In the genomic region with DNA sequence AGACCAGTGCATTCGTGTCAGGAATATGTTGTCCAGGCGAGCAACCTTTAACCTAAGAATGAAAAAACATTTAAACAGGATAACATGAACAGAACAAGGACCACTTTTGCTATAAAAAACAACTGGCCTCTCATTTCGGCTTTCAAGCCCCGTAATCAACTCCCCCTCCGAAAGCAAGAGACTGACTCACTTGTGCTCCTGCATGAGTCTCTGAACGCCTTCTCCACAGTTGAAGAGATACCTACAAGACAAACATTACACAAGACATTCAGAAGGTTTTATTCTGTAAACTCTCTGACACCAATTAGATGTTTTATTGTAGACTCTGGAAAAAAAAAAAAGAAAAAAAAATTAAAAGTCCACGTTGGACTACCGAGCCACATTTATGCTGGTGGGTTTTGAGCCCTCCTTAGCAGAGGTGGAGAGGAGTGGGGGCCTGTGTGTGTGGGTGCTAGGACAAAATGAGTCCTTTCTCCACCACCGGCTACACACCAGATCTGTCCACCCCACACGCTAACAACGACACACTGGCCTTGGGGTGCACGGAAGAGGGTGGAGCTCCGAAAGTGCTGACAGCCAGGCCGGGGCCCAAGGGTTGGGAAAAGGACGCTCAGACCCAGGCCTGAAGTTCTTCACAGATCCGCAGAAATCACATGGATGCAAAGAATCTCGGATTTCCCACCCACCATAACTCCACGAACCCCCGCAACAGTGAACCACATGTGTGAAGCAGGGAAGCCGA, we compare ENCODE assay signal across 8 cellular contexts. TPM values are rescaled to one million over a fixed set of nuclear protein-coding genes. Genes with fewer than 3 reads are reported as not detected.
DNase-seq lines count a peak whose midpoint lies in the region; TF ChIP-seq lines count a peak whose summit lies in the region.

No MANE protein-coding gene starts in this region.

- H2AK5ac ChIP-seq in H9 (ENCODE audit: insufficient read length, low read length): no peak overlapping the region

- H3K9ac ChIP-seq in H9 (ENCODE audit: extremely low read depth, insufficient read length, low read length) (peak overlapping the region; percentile 83), mucosa of rectum (ENCODE audit: low read depth in 1 of 2, low read length in 2 of 2) (peak overlapping the region; percentile 66 to 86)

- no peaks in the 10 kb centered on the region for H3K79me1 ChIP-seq in H9 (ENCODE audit: insufficient read depth, low read depth, low read length, poor library complexity, severe bottlenecking)

- peaks cover 7 to 9% of the 10 kb centered on the region in 2 experiments for H3K4me1 Mint-ChIP-seq in H9

- H3K4me2 ChIP-seq in H9 (ENCODE audit: insufficient read depth, insufficient read length, low read length): peak overlapping the region; percentile 98

- no peaks in the 10 kb centered on the region for H3K27me3 Mint-ChIP-seq in H9 (ENCODE audit: low read depth)

- H2BK20ac ChIP-seq in H9 (ENCODE audit: low read depth, low read length, poor library complexity, severe bottlenecking): no peak overlapping the region

- no peak overlapping the region for H2BK120ac ChIP-seq in H9 (ENCODE audit: low read depth, low read length, poor library complexity, severe bottlenecking)

- H3K36me3 Mint-ChIP-seq in H9 (ENCODE audit: insufficient read depth in 1 of 3, low read depth in 3 of 3): peaks cover 40 to 50% (median 49%) of the 10 kb centered on the region in 3 experiments

- peak overlapping the region; percentile 89 to 94 for H3K4me3 Mint-ChIP-seq in H9

- no peaks in the 10 kb centered on the region for H3K9me3 ChIP-seq in H9 (ENCODE audit: control insufficient read depth, low read depth, low read length)
- H3K9me3 ChIP-seq in mucosa of rectum (ENCODE audit: control insufficient read depth in 2 of 2, low read length in 2 of 2): no peaks in the 10 kb centered on the region

- H3K9me3 Mint-ChIP-seq in H9: no peaks in the 10 kb centered on the region

- no peaks in the 10 kb centered on the region for H3K27me3 ChIP-seq in GM06990 (replicated peaks; ENCODE audit: control insufficient read depth, insufficient read depth, low read length)
- H3K27me3 ChIP-seq in H9 (ENCODE audit: insufficient read depth, low read length): no peaks in the 10 kb centered on the region
- no peaks in the 10 kb centered on the region for H3K27me3 ChIP-seq in dorsolateral prefrontal cortex
- H3K27me3 ChIP-seq in mucosa of rectum (ENCODE audit: control insufficient read depth in 2 of 2, insufficient read depth in 2 of 2, low read length in 2 of 2): no peaks in the 10 kb centered on the region

- H3K36me3 ChIP-seq in GM06990 (ENCODE audit: control insufficient read depth, insufficient read depth, low read length) (peaks cover 21% of the 10 kb centered on the region), mucosa of rectum (ENCODE audit: control insufficient read depth in 2 of 2, insufficient read depth in 2 of 2, low read length in 2 of 2) (peaks cover 40 to 41% of the 10 kb centered on the region in 2 donors)

- no peak overlapping the region for H4K5ac ChIP-seq in H9 (ENCODE audit: insufficient read length, low read depth, low read length)

- no peak overlapping the region for H3K56ac ChIP-seq in H9 (ENCODE audit: insufficient read length, low read depth, low read length)

- H4K91ac ChIP-seq in H9 (ENCODE audit: insufficient read length, low read depth, low read length): no peak overlapping the region

- no peak overlapping the region for H4K8ac ChIP-seq in H9 (replicated peaks; ENCODE audit: insufficient read length, low read depth, low read length)

- no peak for TF ChIP-seq CTCF in GM06990 (IDR thresholded peaks at IDR 0.05; ENCODE audit: insufficient read depth, low read length, poor library complexity, severe bottlenecking)
- no peak for TF ChIP-seq CTCF in H9 (conservative IDR thresholded peaks at IDR 0.05)
- TF ChIP-seq CTCF in dorsolateral prefrontal cortex (IDR thresholded peaks at IDR 0.05 in 54 of 56, conservative IDR thresholded peaks at IDR 0.05 in 2 of 56; ENCODE audit: low read depth in 1 of 56, partially characterized antibody in 56 of 56): no peak

- H3T11ph ChIP-seq in H9 (ENCODE audit: low read length): no peak overlapping the region

- no peak for DNase-seq in GM06990 (ENCODE audit: extremely low read depth, insufficient read length)
- peak; percentile 9 for DNase-seq in H9
- peak; percentile 43 to 50 for DNase-seq in NOMO-1 (lab: John Stamatoyannopoulos, UW; ENCODE audit: unreplicated experiment in 2 of 2)
- DNase-seq in dorsolateral prefrontal cortex: no peak
- DNase-seq in NCI-H2107 (lab: John Stamatoyannopoulos, UW): no peak
- no peak for DNase-seq in NCI-H2081 treated with DMSO at 0.1 percent for 48 hours (lab: John Stamatoyannopoulos, UW)
- no peak for DNase-seq in KG1 (lab: John Stamatoyannopoulos, UW)

- no CpG with 5 or more reads among the region's 20 CpGs for WGBS in H9 (ENCODE audit: extremely low coverage, insufficient read length, low lambda C conversion rate)

- no peak overlapping the region for H3K4ac ChIP-seq in H9 (ENCODE audit: low read depth, low read length)

- H3K4me1 ChIP-seq in H9 (ENCODE audit: insufficient read depth, low read length) (no peaks in the 10 kb centered on the region), mucosa of rectum (ENCODE audit: control insufficient read depth in 2 of 2, insufficient read depth in 2 of 2, low read length in 2 of 2) (peaks cover 10 to 13% of the 10 kb centered on the region in 2 donors)

- H3K18ac ChIP-seq in H9 (ENCODE audit: insufficient read length, low read depth, low read length): peak overlapping the region; percentile 30

- H2BK12ac ChIP-seq in H9 (ENCODE audit: insufficient read length, low read depth, low read length): no peak overlapping the region

- H2AFZ ChIP-seq in H9 (ENCODE audit: low read length): no peak overlapping the region

- H3K23me2 ChIP-seq in H9 (ENCODE audit: insufficient read length, low read depth, low read length, poor library complexity, severe bottlenecking): peaks cover 4% of the 10 kb centered on the region

- H2BK5ac ChIP-seq in H9 (ENCODE audit: insufficient read length, low read length): no peak overlapping the region

- peaks cover 2% of the 10 kb centered on the region; the same call in 1 of the 2 replicates for H3K79me2 ChIP-seq in H9 (ENCODE audit: insufficient read depth, low read length)

- H3K27ac ChIP-seq in H9 (ENCODE audit: insufficient read length, low read depth, low read length) (no peak overlapping the region), dorsolateral prefrontal cortex (peak overlapping the region in 25 of 59 donors; percentile 6 to 81 (median 46)), mucosa of rectum (ENCODE audit: low read depth in 2 of 2, low read length in 2 of 2) (peak overlapping the region; percentile 84 to 86)

- intact Hi-C loops in dorsolateral prefrontal cortex (cut with DNase I): loop anchor here in 1 of 2 donors (5.0 kb wide), 1 partner anchor 1020 kb away; a partner anchor contains a TSS

- H4K20me1 ChIP-seq in H9 (ENCODE audit: control insufficient read depth, insufficient read depth, insufficient read length): no peaks in the 10 kb centered on the region

- H3K14ac ChIP-seq in H9 (ENCODE audit: insufficient read depth, low read length): no peak overlapping the region; the same call in 1 of the 2 replicates

- peak overlapping the region in 2 of 3 experiments; percentile 72 to 82; a peak in 3 of 7 replicates for H3K27ac Mint-ChIP-seq in H9

- peak overlapping the region; percentile 89 for H3K4me3 ChIP-seq in GM06990 (replicated peaks; ENCODE audit: low read depth, low read length)
- H3K4me3 ChIP-seq in dorsolateral prefrontal cortex: peak overlapping the region; percentile 54 to 100 (median 94)
- peak overlapping the region; percentile 74 to 98 for H3K4me3 ChIP-seq in mucosa of rectum (ENCODE audit: low read length in 2 of 2)

- no peak overlapping the region for H3K23ac ChIP-seq in H9 (ENCODE audit: insufficient read length, low read depth, low read length)

- H2BK15ac ChIP-seq in H9 (ENCODE audit: low read depth, low read length): no peak overlapping the region

RNA-seq across cellular contexts. Expression of a gene that starts 0.8 kb away (rescaled TPM):
- total RNA-seq in H9 (2021) (87.2 and 90.7 TPM in 2 replicates), dorsolateral prefrontal cortex (10 to 100 TPM; 33.5 to 76.4 (median 53.1) TPM)

Comparison
In these comparisons a context has a peak if more than half of its experiments do, and no peak if none do; other contexts are left out.
1. DNase-seq: peak in H9 (single experiment) and NOMO-1 (2 of 2); none in GM06990 (single experiment), dorsolateral prefrontal cortex (0 of 10), NCI-H2107 (single experiment), NCI-H2081 treated with DMSO at 0.1 percent for 48 hours (single experiment) and KG1 (single experiment).
2. Peak in every context shown above with its lines, with median percentiles within 50 percentile points of each other: H3K4me3 ChIP-seq.